22 cellular contexts compared by ENCODE assay signal in genomic region chr5:134445841-134446818, GRCh38. TPM values are rescaled to one million over a fixed set of nuclear protein-coding genes. Genes with fewer than 3 reads are reported as not detected.
DNase-seq lines count a peak whose midpoint lies in the region; ATAC-seq, FAIRE-seq and TF ChIP-seq lines count a peak whose summit lies in the region.
"Had no signal": no experiment of that assay in that cellular context is flagged by ENCODE, and none has a peak within 500 bp of the region (broad histone marks: within the 10 kb centered on the region; RNA-seq: fewer than 3 reads in every experiment).

No MANE protein-coding gene starts in this region.

- no peaks in the 10 kb centered on the region for H3K79me2 ChIP-seq in mammary epithelial cell (ENCODE audit: insufficient read depth, low read length)

- BruUV-seq in MCF 10A (replicated peaks; lab: Mats Ljungman, UMichigan) (no TSS peak), mammary epithelial cell (replicated peaks; lab: Mats Ljungman, UMichigan) (no TSS peak)

- H3K27ac Mint-ChIP-seq in MCF 10A (ENCODE audit: low read depth, unreplicated experiment) (no peak overlapping the region), nephron progenitor cell (peak overlapping the region; percentile 77)

- CTCF ChIA-PET in MCF 10A (lab: Yijun Ruan, JAX) (interaction anchor here (0.5 to 1.6 kb wide), 5 partner anchors 13 to 141 kb away, joined by 3 to 5 read pairs (median 3); partner anchors contain the start of gene CDKN2AIPNL), mammary epithelial cell (lab: Charles Lee; ENCODE audit: low non-redundant PET) (no interaction called here)

- WGBS in mammary epithelial cell (ENCODE audit: low coverage, missing lambda C conversion rate): 96% methylated on average over 7 of the region's 8 CpGs

- no peaks in the 10 kb centered on the region for H3K27me3 ChIP-seq in mammary epithelial cell (ENCODE audit: insufficient read depth, low read length)

- H3K4me3 ChIP-seq in mammary epithelial cell (replicated peaks in 1 of 3; ENCODE audit: insufficient read depth in 1 of 3, low read depth in 2 of 3, low read length in 3 of 3): no peak overlapping the region
- no peak overlapping the region for H3K4me3 ChIP-seq in epithelial cell of proximal tubule (ENCODE audit: low read depth, low read length)
- H3K4me3 ChIP-seq: mucosa of descending colon had no signal

- H3K4me3 Mint-ChIP-seq in MCF 10A (ENCODE audit: unreplicated experiment): no peak overlapping the region
- no peak overlapping the region for H3K4me3 Mint-ChIP-seq in nephron progenitor cell

- dilution Hi-C loops in mammary epithelial cell (cut with HindIII; ENCODE audit: low sequenced_read_pairs): loop anchor here (5.0 kb wide), 2 partner anchors 39 to 66 kb away; no protein-coding TSS in a partner anchor

- H3K9me3 ChIP-seq in mammary epithelial cell (replicated peaks; ENCODE audit: insufficient read depth, low read length): no peaks in the 10 kb centered on the region
- H3K9me3 ChIP-seq: mucosa of descending colon had no signal

- H3K27me3 Mint-ChIP-seq in MCF 10A (ENCODE audit: insufficient read depth, unreplicated experiment): no peaks in the 10 kb centered on the region
- peaks cover 19% of the 10 kb centered on the region for H3K27me3 Mint-ChIP-seq in nephron progenitor cell (ENCODE audit: low read depth, poor library complexity)

- no peaks in the 10 kb centered on the region for H3K36me3 ChIP-seq in mammary epithelial cell (ENCODE audit: insufficient read depth, low read length)

- H3K27ac ChIP-seq in mammary epithelial cell (ENCODE audit: insufficient read depth, low read depth, low read length): no peak overlapping the region
- H3K27ac ChIP-seq: C4-2B had no signal

- H3K36me3 Mint-ChIP-seq in MCF 10A (ENCODE audit: insufficient read depth, unreplicated experiment) (no peaks in the 10 kb centered on the region), nephron progenitor cell (ENCODE audit: low read depth) (no peaks in the 10 kb centered on the region)

- POLR2A ChIA-PET in MCF 10A (lab: Yijun Ruan, JAX): interaction anchor here (0.6 to 3.4 kb wide), 7 partner anchors 10 to 114 kb away, joined by 3 to 17 read pairs (median 4); no protein-coding TSS in a partner anchor

- no peaks in the 10 kb centered on the region for H4K20me1 ChIP-seq in mammary epithelial cell (ENCODE audit: insufficient read depth, low read length)

- ATAC-seq in HG03571 (IDR thresholded peaks at IDR 0.05; ENCODE audit: unreplicated experiment): no peak
- ATAC-seq in GM18502 (IDR thresholded peaks at IDR 0.05; ENCODE audit: poor library complexity, unreplicated experiment): no peak

- no peak overlapping the region for H2AFZ ChIP-seq in mammary epithelial cell (ENCODE audit: low read depth, low read length)

- TF ChIP-seq CTCF in MCF 10A (IDR thresholded peaks at IDR 0.05; ENCODE audit: unreplicated experiment) (no peak), mammary epithelial cell (conservative IDR thresholded peaks at IDR 0.05 in 1 of 2, IDR thresholded peaks at IDR 0.05 in 1 of 2; ENCODE audit: extremely low read depth in 1 of 2, insufficient read depth in 1 of 2, low read depth in 1 of 2, low read length in 2 of 2) (no peak), epithelial cell of proximal tubule (conservative IDR thresholded peaks at IDR 0.05; ENCODE audit: low read depth, low read length) (no peak), nephron progenitor cell (IDR thresholded peaks at IDR 0.05) (no peak), D721Med (IDR thresholded peaks at IDR 0.05; ENCODE audit: insufficient read depth, missing control alignments) (no peak)

- intact Hi-C loops in MCF 10A (cut with micrococcal nuclease): no loop called here
- intact Hi-C loops in mammary epithelial cell (cut with micrococcal nuclease): no loop called here

- H3K4me1 Mint-ChIP-seq in MCF 10A (ENCODE audit: insufficient read depth, unreplicated experiment): peaks cover 31% of the 10 kb centered on the region
- peaks cover 31% of the 10 kb centered on the region for H3K4me1 Mint-ChIP-seq in nephron progenitor cell

- DNase-seq in MCF 10A (ENCODE audit: unreplicated experiment): peak; percentile 15
- DNase-seq in mammary epithelial cell: no peak
- DNase-seq in epithelial cell of proximal tubule (ENCODE audit: low read depth): peak; percentile 52
- DNase-seq in nephron progenitor cell: no peak
- no peak for DNase-seq in amygdala (lab: John Stamatoyannopoulos, UW)
- DNase-seq in D721Med (ENCODE audit: insufficient read length, low spot score): no peak
- DNase-seq: activated CD4-positive, alpha-beta T cell treated with anti-CD3 and anti-CD28 coated beads for 4 hours; activated gamma-delta T cell treated with Interleukin-2 at 50 U/mL for 16 hours; cerebellar nuclear complex; DMS53; effector memory CD4-positive, alpha-beta T cell; left cardiac atrium; MM.1S; NCI-H1930; NCI-H446 treated with DMSO at 0.1 percent for 48 hours; occipital lobe; SHP77 treated with DMSO at 0.1 percent for 48 hours; T-helper 2 cell had no signal

- in situ Hi-C loops in mammary epithelial cell (cut with MboI; ENCODE audit: low sequenced_read_pairs in 2 of 2): no loop called here

- peaks cover 6% of the 10 kb centered on the region for H3K4me1 ChIP-seq in mammary epithelial cell (ENCODE audit: insufficient read depth, low read length)

- H3K4me2 ChIP-seq in mammary epithelial cell (ENCODE audit: insufficient read depth, low read depth, low read length): no peak overlapping the region

- no peak for FAIRE-seq in D721Med (lab: Jason Lieb, UNC)

- H3K9ac ChIP-seq in mammary epithelial cell (ENCODE audit: insufficient read depth, low read length): no peak overlapping the region

- no peaks in the 10 kb centered on the region for H3K9me3 Mint-ChIP-seq in MCF 10A (ENCODE audit: unreplicated experiment)
- no peaks in the 10 kb centered on the region for H3K9me3 Mint-ChIP-seq in nephron progenitor cell

RNA-seq across cellular contexts. Expression of gene CDKN2AIPNL, which starts 34.4 kb away (rescaled TPM):
- total RNA-seq in MCF 10A (2022) (75.1 and 82.4 TPM in 2 replicates), mammary epithelial cell (10 to 100 TPM; 28.7 to 30.0 TPM), epithelial cell of proximal tubule (28.5 and 58.7 TPM in 2 replicates)
- polyA plus RNA-seq in mammary epithelial cell: 17.5 TPM
- polyA minus RNA-seq in mammary epithelial cell: 4.7 TPM

Comparison
In these comparisons a context has a peak if more than half of its experiments do, and no peak if none do; other contexts are left out.
1. DNase-seq: peak in MCF 10A (single experiment) and epithelial cell of proximal tubule (single experiment); none in mammary epithelial cell (single experiment), nephron progenitor cell (single experiment), amygdala (0 of 56) and D721Med (single experiment).